ENCODE assay signal across 8 cellular contexts in genomic region chr7:100358027-100358856, GRCh38. TPM values are rescaled to one million over a fixed set of nuclear protein-coding genes. Genes with fewer than 3 reads are reported as not detected.
DNase-seq lines count a peak whose midpoint lies in the region; ATAC-seq and TF ChIP-seq lines count a peak whose summit lies in the region.

Gene PILRB (plus strand): TSS chr7:100358117. CDS start chr7:100358303, 186 bp downstream.

- no peak within 1 kb of the TSS for H3K4me3 Mint-ChIP-seq in endothelial cell (ENCODE audit: unreplicated experiment)

- H3K4me3 ChIP-seq in GM06990 (replicated peaks; ENCODE audit: low read depth, low read length) (no peak within 1 kb of the TSS), neutrophil (ENCODE audit: low read depth in 1 of 2, low read length in 1 of 2) (peak within 1 kb of the TSS; percentile 65 to 68)

- peaks cover 33% of the 10 kb centered on the region for H3K36me3 Mint-ChIP-seq in endothelial cell (ENCODE audit: low read depth, unreplicated experiment)

- H3K27me3 ChIP-seq in GM06990 (replicated peaks; ENCODE audit: control insufficient read depth, insufficient read depth, low read length) (no peaks in the 10 kb centered on the region), neutrophil (no peaks in the 10 kb centered on the region)

- ATAC-seq in HG03135 (IDR thresholded peaks at IDR 0.05; ENCODE audit: unreplicated experiment) = no peak

- peak within 1 kb of the TSS; percentile 9 for H3K27ac Mint-ChIP-seq in endothelial cell (ENCODE audit: unreplicated experiment)

- DNase-seq in GM06990 (ENCODE audit: extremely low read depth, insufficient read length) (no peak), NCI-H460 (ENCODE audit: extremely low read depth, low read depth) (no peak), endothelial cell (ENCODE audit: low spot score) (no peak), NCI-H2107 treated with DMSO at 0.1 percent for 48 hours (lab: John Stamatoyannopoulos, UW; ENCODE audit: unreplicated experiment) (no peak), SHP77 treated with DMSO at 0.1 percent for 48 hours (lab: John Stamatoyannopoulos, UW) (no peak), NCI-H526 (lab: John Stamatoyannopoulos, UW) (no peak)

- H3K27me3 Mint-ChIP-seq in endothelial cell (ENCODE audit: unreplicated experiment) = peaks cover 6% of the 10 kb centered on the region

- H3K9me3 ChIP-seq in neutrophil = no peaks in the 10 kb centered on the region

- H3K9me3 Mint-ChIP-seq in endothelial cell (ENCODE audit: unreplicated experiment) = no peaks in the 10 kb centered on the region

- H3K36me3 ChIP-seq in GM06990 (ENCODE audit: control insufficient read depth, insufficient read depth, low read length) = peaks cover 39% of the 10 kb centered on the region
- H3K36me3 ChIP-seq in neutrophil = peaks cover 45% of the 10 kb centered on the region

- H3K4me1 ChIP-seq in neutrophil (ENCODE audit: control insufficient read depth in 1 of 2, insufficient read depth in 1 of 2, low read depth in 1 of 2, low read length in 1 of 2) = peaks cover 67 to 75% of the 10 kb centered on the region in 2 experiments

- no peaks in the 10 kb centered on the region for H3K4me1 Mint-ChIP-seq in endothelial cell (ENCODE audit: unreplicated experiment)

- TF ChIP-seq CTCF in GM06990 (IDR thresholded peaks at IDR 0.05; ENCODE audit: insufficient read depth, low read length, poor library complexity, severe bottlenecking) (peak; percentile 24), endothelial cell (IDR thresholded peaks at IDR 0.05; ENCODE audit: unreplicated experiment) (no peak), neutrophil (IDR thresholded peaks at IDR 0.05) (peak; percentile 12)

- peak within 1 kb of the TSS; percentile 100 for H3K27ac ChIP-seq in neutrophil

RNA-seq across cellular contexts. Expression of gene PILRB, which starts in this region (rescaled TPM):
- total RNA-seq in NCI-H460 (2014; rRNA removed; shearing (Covaris generic)) = 19.9 and 22.5 TPM in 2 replicates
- polyA plus RNA-seq in NCI-H460 (2014; cell fraction: nucleus; rRNA removed) = 508 and 575 TPM in 2 replicates
- total RNA-seq in endothelial cell (ENCODE audit: unreplicated experiment) = 40.1 TPM
